Comparison of ENCODE assay signal across 8 cellular contexts in genomic region chr22:22342697-22343602, GRCh38.
DNase-seq lines count a peak whose midpoint lies in the region; ATAC-seq lines count a peak whose summit lies in the region.

No MANE protein-coding gene starts in this region.

- H3K9me3 ChIP-seq in CD4-positive, alpha-beta memory T cell (ENCODE audit: control insufficient read depth in 1 of 2, low read length in 2 of 2) = no peaks in the 10 kb centered on the region

- ATAC-seq in left ventricle myocardium superior = peak; percentile 49
- ATAC-seq in GM21576 (IDR thresholded peaks at IDR 0.05; ENCODE audit: unreplicated experiment) = no peak

- peak; percentile 32 to 53 (median 40) for DNase-seq in CD4-positive, alpha-beta memory T cell
- DNase-seq in HPDE6-E6E7 (ENCODE audit: extremely low spot score) = peak; percentile 77
- DNase-seq in RPMI7951 (ENCODE audit: low read depth) = peak; percentile 15
- DNase-seq in activated naive CD4-positive, alpha-beta T cell treated with anti-CD3 and anti-CD28 coated beads for 36 hours = peak; percentile 82
- peak; percentile 52 for DNase-seq in left ventricle myocardium superior
- DNase-seq in stimulated activated CD4-positive, alpha-beta T cell treated with anti-CD3 and anti-CD28 coated beads, Interleukin-1b, Interleukin-23, amount 100 ng/mL, for 1 hour (ENCODE audit: low read depth in 2 of 2) = peak; percentile 29 to 61
- no peak for DNase-seq in KG1 (lab: John Stamatoyannopoulos, UW)

- H3K4me1 ChIP-seq in CD4-positive, alpha-beta memory T cell (ENCODE audit: insufficient read depth, low read length) = no peaks in the 10 kb centered on the region

- POLR2A ChIA-PET in CD4-positive, alpha-beta memory T cell (lab: Charles Lee; ENCODE audit: partially characterized antibody) = no interaction called here

- H3K4me3 Mint-ChIP-seq in CD4-positive, alpha-beta memory T cell = no peak overlapping the region
- no peak overlapping the region for H3K4me3 Mint-ChIP-seq in activated naive CD4-positive, alpha-beta T cell treated with anti-CD3 and anti-CD28 coated beads for 36 hours

- no peaks in the 10 kb centered on the region for H3K27me3 ChIP-seq in CD4-positive, alpha-beta memory T cell (ENCODE audit: insufficient read depth, low read length)

- peaks cover 0 to 7% of the 10 kb centered on the region in 2 donors for H3K27me3 Mint-ChIP-seq in CD4-positive, alpha-beta memory T cell
- H3K27me3 Mint-ChIP-seq in activated naive CD4-positive, alpha-beta T cell treated with anti-CD3 and anti-CD28 coated beads for 36 hours (ENCODE audit: low read depth) = no peaks in the 10 kb centered on the region

- H3K27ac ChIP-seq in CD4-positive, alpha-beta memory T cell (ENCODE audit: low read depth, low read length) = no peak overlapping the region

- intact Hi-C loops in CD4-positive, alpha-beta memory T cell (cut with micrococcal nuclease) = loop anchor here (5.0 kb wide), 1 partner anchor 136 kb away; no protein-coding TSS in a partner anchor
- intact Hi-C loops in activated naive CD4-positive, alpha-beta T cell treated with anti-CD3 and anti-CD28 coated beads for 36 hours (cut with micrococcal nuclease) = loop anchor here (5.0 kb wide), 1 partner anchor 136 kb away; no protein-coding TSS in a partner anchor
- intact Hi-C loops in left ventricle myocardium superior (cut with micrococcal nuclease) = no loop called here

- no peaks in the 10 kb centered on the region for H3K36me3 Mint-ChIP-seq in CD4-positive, alpha-beta memory T cell
- no peaks in the 10 kb centered on the region for H3K36me3 Mint-ChIP-seq in activated naive CD4-positive, alpha-beta T cell treated with anti-CD3 and anti-CD28 coated beads for 36 hours (ENCODE audit: low read depth)

- CTCF ChIA-PET in CD4-positive, alpha-beta memory T cell (lab: Charles Lee; ENCODE audit: partially characterized antibody) = interaction anchor here (0.7 to 1.9 kb wide), 9 partner anchors 7 to 135 kb away, joined by 3 to 7 read pairs (median 5); no protein-coding TSS in a partner anchor
- CTCF ChIA-PET in activated naive CD4-positive, alpha-beta T cell treated with anti-CD3 and anti-CD28 coated beads for 36 hours (lab: Charles Lee) = interaction anchor here (0.6 to 3.2 kb wide), 14 partner anchors 8 to 431 kb away, joined by 3 to 10 read pairs (median 4); no protein-coding TSS in a partner anchor

- H3K9me3 Mint-ChIP-seq in CD4-positive, alpha-beta memory T cell = no peaks in the 10 kb centered on the region
- H3K9me3 Mint-ChIP-seq in activated naive CD4-positive, alpha-beta T cell treated with anti-CD3 and anti-CD28 coated beads for 36 hours = no peaks in the 10 kb centered on the region

- no peak overlapping the region for H3K4me3 ChIP-seq in CD4-positive, alpha-beta memory T cell (ENCODE audit: low read length in 2 of 2)

- no peak overlapping the region for H3K27ac Mint-ChIP-seq in CD4-positive, alpha-beta memory T cell
- no peak overlapping the region for H3K27ac Mint-ChIP-seq in activated naive CD4-positive, alpha-beta T cell treated with anti-CD3 and anti-CD28 coated beads for 36 hours

- no peaks in the 10 kb centered on the region for H3K36me3 ChIP-seq in CD4-positive, alpha-beta memory T cell (ENCODE audit: insufficient read depth, low read length)

- no peaks in the 10 kb centered on the region for H3K4me1 Mint-ChIP-seq in CD4-positive, alpha-beta memory T cell
- H3K4me1 Mint-ChIP-seq in activated naive CD4-positive, alpha-beta T cell treated with anti-CD3 and anti-CD28 coated beads for 36 hours (ENCODE audit: low read depth) = no peaks in the 10 kb centered on the region
